In the genomic region with DNA sequence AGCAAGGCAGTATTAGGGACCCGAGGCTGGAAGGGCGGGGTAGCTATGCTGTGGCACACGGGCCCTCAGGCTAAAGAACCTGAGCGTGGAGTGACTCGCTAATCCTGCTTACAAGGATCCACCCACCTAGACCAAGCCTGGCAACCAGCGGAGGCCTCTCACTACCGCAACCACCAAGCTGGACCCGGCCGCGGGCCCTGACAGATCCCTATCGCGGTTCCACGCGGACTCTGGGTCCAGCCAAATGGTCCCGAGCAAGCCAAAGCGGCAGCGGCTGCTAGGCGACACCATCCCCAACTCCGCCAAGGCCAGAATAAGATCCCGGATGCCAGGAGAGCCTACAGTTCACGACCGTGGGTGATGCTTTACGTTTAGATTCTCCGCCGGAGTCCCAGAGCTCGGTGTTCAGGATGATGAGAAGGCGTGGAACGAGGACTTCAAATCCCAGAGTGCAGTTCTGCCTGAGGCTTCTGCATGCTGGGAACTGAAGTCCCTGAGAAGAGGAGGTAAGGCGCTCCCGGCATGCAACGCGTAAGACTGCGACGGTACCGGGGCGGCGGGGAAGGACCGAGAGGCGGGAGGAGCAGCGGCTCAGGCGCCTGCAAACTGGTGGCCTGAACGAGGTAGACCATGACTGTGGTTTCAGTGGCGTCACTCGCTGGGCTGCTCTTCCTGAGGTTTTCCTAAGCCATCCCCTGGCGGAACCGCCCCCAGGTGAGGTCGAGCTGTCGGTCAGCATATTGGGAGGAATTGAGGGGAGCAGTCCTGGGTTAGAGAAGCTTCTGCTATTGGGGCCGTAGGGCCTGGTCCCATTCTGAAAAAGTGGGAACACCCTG, we compare ENCODE assay signal across 1 cellular context.
TF ChIP-seq lines count a peak whose summit lies in the region.

CEP290 (minus strand) TSS at position 315 of the 836 bp plus-strand sequence. CDS start 781 bp downstream, outside the sequence.
TMTC3 (plus strand) TSS at position 534 of the 836 bp plus-strand sequence. CDS start 6,009 bp downstream, outside the sequence.

TF ChIP-seq in HepG2, 621 proteins besides CTCF, POLR2A, EP300 and RAD21 (continued from another document and continues in another):
- 0 out of 2 replicates have a peak, but pooled peaks have one; percentile 30 for TF ChIP-seq DZIP1 (CRISPR knock-in tag; IDR thresholded peaks at IDR 0.05)
- TF ChIP-seq KLF12 (CRISPR knock-in tag; IDR thresholded peaks at IDR 0.05; ENCODE audit: borderline replicate concordance), result no peak; the same call in 1 of the 2 replicates
- TF ChIP-seq, protein P1, sequence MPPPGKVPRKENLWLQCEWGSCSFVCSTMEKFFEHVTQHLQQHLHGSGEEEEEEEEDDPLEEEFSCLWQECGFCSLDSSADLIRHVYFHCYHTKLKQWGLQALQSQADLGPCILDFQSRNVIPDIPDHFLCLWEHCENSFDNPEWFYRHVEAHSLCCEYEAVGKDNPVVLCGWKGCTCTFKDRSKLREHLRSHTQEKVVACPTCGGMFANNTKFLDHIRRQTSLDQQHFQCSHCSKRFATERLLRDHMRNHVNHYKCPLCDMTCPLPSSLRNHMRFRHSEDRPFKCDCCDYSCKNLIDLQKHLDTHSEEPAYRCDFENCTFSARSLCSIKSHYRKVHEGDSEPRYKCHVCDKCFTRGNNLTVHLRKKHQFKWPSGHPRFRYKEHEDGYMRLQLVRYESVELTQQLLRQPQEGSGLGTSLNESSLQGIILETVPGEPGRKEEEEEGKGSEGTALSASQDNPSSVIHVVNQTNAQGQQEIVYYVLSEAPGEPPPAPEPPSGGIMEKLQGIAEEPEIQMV (CRISPR knock-in tag; IDR thresholded peaks at IDR 0.05; ENCODE audit: low read depth), result peak; percentile 14; the same call in 1 of the 2 replicates
- TF ChIP-seq ARID4A (CRISPR knock-in tag; IDR thresholded peaks at IDR 0.05; ENCODE audit: borderline replicate concordance), result peak; percentile 91
- peak; percentile 72; the same call in 1 of the 2 replicates for TF ChIP-seq HIVEP1 (CRISPR knock-in tag; IDR thresholded peaks at IDR 0.05)
- TF ChIP-seq KLF6 (CRISPR knock-in tag; IDR thresholded peaks at IDR 0.05), result peak; percentile 63; the same call in 1 of the 2 replicates
- TF ChIP-seq ZNF430 (CRISPR knock-in tag; IDR thresholded peaks at IDR 0.05), result peak; percentile 64
- 0 out of 2 replicates have a peak, but pooled peaks have one; percentile 22 for TF ChIP-seq ZNF292 (CRISPR knock-in tag; IDR thresholded peaks at IDR 0.05; ENCODE audit: borderline replicate concordance, low read depth)
- TF ChIP-seq, protein P2, sequence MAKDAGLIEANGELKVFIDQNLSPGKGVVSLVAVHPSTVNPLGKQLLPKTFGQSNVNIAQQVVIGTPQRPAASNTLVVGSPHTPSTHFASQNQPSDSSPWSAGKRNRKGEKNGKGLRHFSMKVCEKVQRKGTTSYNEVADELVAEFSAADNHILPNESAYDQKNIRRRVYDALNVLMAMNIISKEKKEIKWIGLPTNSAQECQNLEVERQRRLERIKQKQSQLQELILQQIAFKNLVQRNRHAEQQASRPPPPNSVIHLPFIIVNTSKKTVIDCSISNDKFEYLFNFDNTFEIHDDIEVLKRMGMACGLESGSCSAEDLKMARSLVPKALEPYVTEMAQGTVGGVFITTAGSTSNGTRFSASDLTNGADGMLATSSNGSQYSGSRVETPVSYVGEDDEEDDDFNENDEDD (CRISPR knock-in tag; IDR thresholded peaks at IDR 0.05; ENCODE audit: borderline replicate concordance), result peak; percentile 75
- peak; percentile 50 for TF ChIP-seq ZNF607 (CRISPR knock-in tag; IDR thresholded peaks at IDR 0.05; ENCODE audit: borderline replicate concordance)
- TF ChIP-seq ZNF232 (CRISPR knock-in tag; IDR thresholded peaks at IDR 0.05; ENCODE audit: borderline replicate concordance), result peak; percentile 38; the same call in 1 of the 2 replicates
- no peak for TF ChIP-seq ADNP (CRISPR knock-in tag; IDR thresholded peaks at IDR 0.05)
- TF ChIP-seq MXI1 (IDR thresholded peaks at IDR 0.05; ENCODE audit: borderline replicate concordance, low read depth, low read length), result peak; percentile 85; the same call in 1 of the 3 replicates
- TF ChIP-seq, protein P3, sequence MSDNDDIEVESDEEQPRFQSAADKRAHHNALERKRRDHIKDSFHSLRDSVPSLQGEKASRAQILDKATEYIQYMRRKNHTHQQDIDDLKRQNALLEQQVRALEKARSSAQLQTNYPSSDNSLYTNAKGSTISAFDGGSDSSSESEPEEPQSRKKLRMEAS (IDR thresholded peaks at IDR 0.05), result peak; percentile 67; the same call in 1 of the 2 replicates
- TF ChIP-seq HMGXB3 (CRISPR knock-in tag; IDR thresholded peaks at IDR 0.05; ENCODE audit: borderline replicate concordance), result peak; percentile 86; the same call in 1 of the 2 replicates
- peak; percentile 27 for TF ChIP-seq NFYB (CRISPR knock-in tag; IDR thresholded peaks at IDR 0.05)
- TF ChIP-seq TARDBP (CRISPR knock-in tag; IDR thresholded peaks at IDR 0.05), result peak; percentile 70
- TF ChIP-seq ZNF670 (CRISPR knock-in tag; IDR thresholded peaks at IDR 0.05; ENCODE audit: borderline replicate concordance), result peak; percentile 81
- TF ChIP-seq HMG20B (CRISPR knock-in tag; conservative IDR thresholded peaks at IDR 0.05), result no peak
- TF ChIP-seq CBFB (CRISPR knock-in tag; IDR thresholded peaks at IDR 0.05), result peak; percentile 46; the same call in 1 of the 2 replicates
- no peak for TF ChIP-seq ZUFSP (CRISPR knock-in tag; IDR thresholded peaks at IDR 0.05; ENCODE audit: borderline replicate concordance)
- TF ChIP-seq MXD4 (CRISPR knock-in tag; IDR thresholded peaks at IDR 0.05), result peak; percentile 83; the same call in 1 of the 2 replicates
- TF ChIP-seq, protein P4, sequence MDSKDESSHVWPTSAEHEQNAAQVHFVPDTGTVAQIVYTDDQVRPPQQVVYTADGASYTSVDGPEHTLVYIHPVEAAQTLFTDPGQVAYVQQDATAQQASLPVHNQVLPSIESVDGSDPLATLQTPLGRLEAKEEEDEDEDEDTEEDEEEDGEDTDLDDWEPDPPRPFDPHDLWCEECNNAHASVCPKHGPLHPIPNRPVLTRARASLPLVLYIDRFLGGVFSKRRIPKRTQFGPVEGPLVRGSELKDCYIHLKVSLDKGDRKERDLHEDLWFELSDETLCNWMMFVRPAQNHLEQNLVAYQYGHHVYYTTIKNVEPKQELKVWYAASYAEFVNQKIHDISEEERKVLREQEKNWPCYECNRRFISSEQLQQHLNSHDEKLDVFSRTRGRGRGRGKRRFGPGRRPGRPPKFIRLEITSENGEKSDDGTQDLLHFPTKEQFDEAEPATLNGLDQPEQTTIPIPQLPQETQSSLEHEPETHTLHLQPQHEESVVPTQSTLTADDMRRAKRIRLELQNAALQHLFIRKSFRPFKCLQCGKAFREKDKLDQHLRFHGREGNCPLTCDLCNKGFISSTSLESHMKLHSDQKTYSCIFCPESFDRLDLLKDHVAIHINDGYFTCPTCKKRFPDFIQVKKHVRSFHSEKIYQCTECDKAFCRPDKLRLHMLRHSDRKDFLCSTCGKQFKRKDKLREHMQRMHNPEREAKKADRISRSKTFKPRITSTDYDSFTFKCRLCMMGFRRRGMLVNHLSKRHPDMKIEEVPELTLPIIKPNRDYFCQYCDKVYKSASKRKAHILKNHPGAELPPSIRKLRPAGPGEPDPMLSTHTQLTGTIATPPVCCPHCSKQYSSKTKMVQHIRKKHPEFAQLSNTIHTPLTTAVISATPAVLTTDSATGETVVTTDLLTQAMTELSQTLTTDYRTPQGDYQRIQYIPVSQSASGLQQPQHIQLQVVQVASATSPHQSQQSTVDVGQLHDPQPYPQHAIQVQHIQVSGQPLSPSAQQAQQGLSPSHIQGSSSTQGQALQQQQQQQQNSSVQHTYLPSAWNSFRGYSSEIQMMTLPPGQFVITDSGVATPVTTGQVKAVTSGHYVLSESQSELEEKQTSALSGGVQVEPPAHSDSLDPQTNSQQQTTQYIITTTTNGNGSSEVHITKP (CRISPR knock-in tag; IDR thresholded peaks at IDR 0.05; ENCODE audit: low read depth), result peak; percentile 74; the same call in 1 of the 2 replicates
- no peak for TF ChIP-seq ZBTB3 (CRISPR knock-in tag; IDR thresholded peaks at IDR 0.05; ENCODE audit: borderline replicate concordance, low read depth)
- no peak for TF ChIP-seq NBN (conservative IDR thresholded peaks at IDR 0.05)
- TF ChIP-seq, protein P5, sequence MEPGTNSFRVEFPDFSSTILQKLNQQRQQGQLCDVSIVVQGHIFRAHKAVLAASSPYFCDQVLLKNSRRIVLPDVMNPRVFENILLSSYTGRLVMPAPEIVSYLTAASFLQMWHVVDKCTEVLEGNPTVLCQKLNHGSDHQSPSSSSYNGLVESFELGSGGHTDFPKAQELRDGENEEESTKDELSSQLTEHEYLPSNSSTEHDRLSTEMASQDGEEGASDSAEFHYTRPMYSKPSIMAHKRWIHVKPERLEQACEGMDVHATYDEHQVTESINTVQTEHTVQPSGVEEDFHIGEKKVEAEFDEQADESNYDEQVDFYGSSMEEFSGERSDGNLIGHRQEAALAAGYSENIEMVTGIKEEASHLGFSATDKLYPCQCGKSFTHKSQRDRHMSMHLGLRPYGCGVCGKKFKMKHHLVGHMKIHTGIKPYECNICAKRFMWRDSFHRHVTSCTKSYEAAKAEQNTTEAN (CRISPR knock-in tag; conservative IDR thresholded peaks at IDR 0.05), result no peak
